ENCODE assay signal across 11 cellular contexts in genomic region chr17:43536236-43537088, GRCh38. TPM values are rescaled to one million over a fixed set of nuclear protein-coding genes. Genes with fewer than 3 reads are reported as not detected.
DNase-seq lines count a peak whose midpoint lies in the region; ATAC-seq, FAIRE-seq and TF ChIP-seq lines count a peak whose summit lies in the region.
"Had no signal": no experiment of that assay in that cellular context is flagged by ENCODE, and none has a peak within 500 bp of the region (broad histone marks: within the 10 kb centered on the region; RNA-seq: fewer than 3 reads in every experiment).

No MANE protein-coding gene starts in this region.

- H3K36me3 Mint-ChIP-seq in MCF 10A (ENCODE audit: insufficient read depth, unreplicated experiment): peaks cover 5% of the 10 kb centered on the region
- H3K36me3 Mint-ChIP-seq: CD14-positive monocyte had no signal

- no peaks in the 10 kb centered on the region for H4K20me1 ChIP-seq in fibroblast of lung (ENCODE audit: control insufficient read depth, extremely low read depth, insufficient read depth, low read length)

- H3K9me3 ChIP-seq in breast epithelium (no peaks in the 10 kb centered on the region), fibroblast of lung (ENCODE audit: control insufficient read depth, insufficient read depth, low read depth, low read length) (no peaks in the 10 kb centered on the region), esophagus muscularis mucosa (no peaks in the 10 kb centered on the region)

- CTCF ChIA-PET in MCF 10A (lab: Yijun Ruan, JAX): interaction anchor here (0.6 to 1.9 kb wide), 5 partner anchors 10 to 242 kb away, joined by 3 to 5 read pairs (median 4); partner anchors contain the start of gene DUSP3

- H3K27me3 ChIP-seq in breast epithelium: no peaks in the 10 kb centered on the region
- H3K27me3 ChIP-seq in fibroblast of lung (ENCODE audit: control insufficient read depth, insufficient read depth, low read length): no peaks in the 10 kb centered on the region
- H3K27me3 ChIP-seq in esophagus muscularis mucosa: no peaks in the 10 kb centered on the region

- no peak for ATAC-seq in GM21737 (IDR thresholded peaks at IDR 0.05; ENCODE audit: unreplicated experiment)

- TF ChIP-seq EP300 in esophagus muscularis mucosa (IDR thresholded peaks at IDR 0.05): no peak

- no peak for FAIRE-seq in urothelium cell line (lab: Jason Lieb, UNC)

- H3K4me1 ChIP-seq in breast epithelium: no peaks in the 10 kb centered on the region
- H3K4me1 ChIP-seq in fibroblast of lung (ENCODE audit: control insufficient read depth, extremely low read depth, insufficient read depth, low read length): peaks cover 13% of the 10 kb centered on the region
- H3K4me1 ChIP-seq in esophagus muscularis mucosa: peaks cover 4 to 8% (median 6%) of the 10 kb centered on the region in 4 donors

- peak overlapping the region; percentile 52 for H3K27ac Mint-ChIP-seq in MCF 10A (ENCODE audit: low read depth, unreplicated experiment)
- H3K27ac Mint-ChIP-seq: activated CD4-positive, alpha-beta memory T cell treated with anti-CD3 and anti-CD28 coated beads, Interleukin-2, amount 10 ng/mL, durations not matched to agents 7 days and 5 days had no signal

- H3K36me3 ChIP-seq in breast epithelium: no peaks in the 10 kb centered on the region
- H3K36me3 ChIP-seq in fibroblast of lung (ENCODE audit: control insufficient read depth, insufficient read depth, low read length): no peaks in the 10 kb centered on the region
- H3K36me3 ChIP-seq in esophagus muscularis mucosa: peaks cover 0 to 8% (median 0%) of the 10 kb centered on the region in 4 donors

- peak overlapping the region; percentile 32 for H3K4me2 ChIP-seq in fibroblast of lung (ENCODE audit: extremely low read depth, insufficient read depth, low read length)

- peak overlapping the region; percentile 8 for H3K4me3 Mint-ChIP-seq in MCF 10A (ENCODE audit: unreplicated experiment)
- H3K4me3 Mint-ChIP-seq: activated CD4-positive, alpha-beta memory T cell treated with anti-CD3 and anti-CD28 coated beads, Interleukin-2, amount 10 ng/mL, durations not matched to agents 7 days and 5 days; CD14-positive monocyte had no signal

- DNase-seq in MCF 10A (ENCODE audit: unreplicated experiment): peak; percentile 65
- no peak for DNase-seq in breast epithelium (ENCODE audit: low spot score in 2 of 2)
- peak; percentile 73 for DNase-seq in RPMI7951 (ENCODE audit: low read depth)
- peak; percentile 46 to 70 for DNase-seq in fibroblast of lung (ENCODE audit: low read depth in 2 of 2)
- DNase-seq in urothelium cell line (ENCODE audit: low spot score): peak; percentile 78
- DNase-seq in G401 (ENCODE audit: low spot score): no peak
- DNase-seq in esophagus muscularis mucosa (ENCODE audit: extremely low spot score): no peak
- DNase-seq: activated CD4-positive, alpha-beta memory T cell treated with anti-CD3 and anti-CD28 coated beads, Interleukin-2, amount 10 ng/mL, durations not matched to agents 7 days and 5 days; RPMI8226 had no signal

- no peak overlapping the region for H3K4me3 ChIP-seq in breast epithelium
- no peak overlapping the region for H3K4me3 ChIP-seq in fibroblast of lung (replicated peaks in 1 of 4; ENCODE audit: control extremely low read depth in 1 of 4, insufficient read depth in 1 of 4, low read depth in 3 of 4, low read length in 4 of 4)
- H3K4me3 ChIP-seq in esophagus muscularis mucosa: no peak overlapping the region

- intact Hi-C loops in MCF 10A (cut with micrococcal nuclease): no loop called here
- intact Hi-C loops in breast epithelium (cut with DNase I; ENCODE audit: low total_unique reads): no loop called here
- intact Hi-C loops in esophagus muscularis mucosa (cut with DNase I): no loop called here

- H3K9me3 Mint-ChIP-seq in MCF 10A (ENCODE audit: unreplicated experiment): no peaks in the 10 kb centered on the region
- H3K9me3 Mint-ChIP-seq: activated CD4-positive, alpha-beta memory T cell treated with anti-CD3 and anti-CD28 coated beads, Interleukin-2, amount 10 ng/mL, durations not matched to agents 7 days and 5 days; CD14-positive monocyte had no signal

- TF ChIP-seq CTCF in MCF 10A (IDR thresholded peaks at IDR 0.05; ENCODE audit: unreplicated experiment) (no peak), breast epithelium (IDR thresholded peaks at IDR 0.05) (no peak), fibroblast of lung (conservative IDR thresholded peaks at IDR 0.05 in 1 of 2, IDR thresholded peaks at IDR 0.05 in 1 of 2; ENCODE audit: low read depth in 1 of 2, low read length in 2 of 2) (no peak), esophagus muscularis mucosa (IDR thresholded peaks at IDR 0.05) (no peak)

- H3K27me3 Mint-ChIP-seq in MCF 10A (ENCODE audit: insufficient read depth, unreplicated experiment): no peaks in the 10 kb centered on the region
- H3K27me3 Mint-ChIP-seq: activated CD4-positive, alpha-beta memory T cell treated with anti-CD3 and anti-CD28 coated beads, Interleukin-2, amount 10 ng/mL, durations not matched to agents 7 days and 5 days had no signal

- TF ChIP-seq POLR2A in breast epithelium (IDR thresholded peaks at IDR 0.05): no peak
- no peak for TF ChIP-seq POLR2A in esophagus muscularis mucosa (IDR thresholded peaks at IDR 0.05; ENCODE audit: low read depth)

- H3K4me1 Mint-ChIP-seq in MCF 10A (ENCODE audit: insufficient read depth, unreplicated experiment): peaks cover 15% of the 10 kb centered on the region

- in situ Hi-C loops in G401 (cut with HindIII; ENCODE audit: low sequenced_read_pairs): no loop called here

- no peak overlapping the region for H3K9ac ChIP-seq in fibroblast of lung (ENCODE audit: insufficient read depth, low read length)

- H3K27ac ChIP-seq in breast epithelium (no peak overlapping the region), fibroblast of lung (ENCODE audit: insufficient read depth, low read length) (peak overlapping the region; percentile 59), esophagus muscularis mucosa (replicated peaks in 1 of 4) (no peak overlapping the region)

- TSS peak; percentile 76 for BruUV-seq in MCF 10A (replicated peaks; lab: Mats Ljungman, UMichigan)

- POLR2A ChIA-PET in MCF 10A (lab: Yijun Ruan, JAX): interaction anchor here (1.0 to 1.3 kb wide), 4 partner anchors 8 to 168 kb away, joined by 3 to 5 read pairs (median 3); no protein-coding TSS in a partner anchor

- WGBS in esophagus muscularis mucosa: 73% methylated on average over 7 of the region's 7 CpGs

- peak overlapping the region; percentile 20 for H2AFZ ChIP-seq in fibroblast of lung (ENCODE audit: low read length)

- H3K79me2 ChIP-seq in fibroblast of lung (ENCODE audit: control insufficient read depth, insufficient read depth, low read length): no peaks in the 10 kb centered on the region

RNA-seq across cellular contexts. Expression of gene ETV4, which starts 9.7 kb away (rescaled TPM):
- total RNA-seq in MCF 10A (2022) (23.5 and 31.6 TPM in 2 replicates), breast epithelium (1 to 10 TPM in 2 of 3 donors, not detected in 1; 2.0 to 2.9 TPM), fibroblast of lung (0.33 and 0.51 TPM in 2 replicates), esophagus muscularis mucosa (1 to 10 TPM in 1 of 4 donors, under 1 TPM in 2, not detected in 1; 0.19 to 1.3 (median 0.83) TPM)
- total RNA-seq in RPMI7951 (2014; rRNA removed; shearing (Covaris generic)): 44.2 and 46.9 TPM in 2 replicates
- polyA plus RNA-seq in fibroblast of lung: 1.8 and 4.1 TPM in 2 replicates
- polyA plus RNA-seq in fibroblast of lung (2012): 2.4 and 7.6 TPM in 2 replicates
- polyA minus RNA-seq in fibroblast of lung (ENCODE audit: low replicate concordance): 6.4 and 8.2 TPM in 2 replicates
- total RNA-seq in G401 (2014; rRNA removed; shearing (Covaris generic)): 30.9 and 31.5 TPM in 2 replicates
- polyA plus RNA-seq: CD14-positive monocyte had no signal

RNA-seq across cellular contexts. Expression of gene DHX8, which starts 52.7 kb away (rescaled TPM):
- total RNA-seq in MCF 10A (2022) (56.9 and 62.1 TPM in 2 replicates), breast epithelium (10 to 100 TPM; 32.5 to 44.1 (median 42.0) TPM), fibroblast of lung (37.0 and 42.3 TPM in 2 replicates), esophagus muscularis mucosa (10 to 100 TPM; 31.7 to 35.1 (median 33.4) TPM)
- 27.4 and 36.4 TPM in 2 replicates for total RNA-seq in RPMI7951 (2014; rRNA removed; shearing (Covaris generic))
- polyA plus RNA-seq in fibroblast of lung: 31.2 and 41.9 TPM in 2 replicates
- 27.3 and 34.8 TPM in 2 replicates for polyA plus RNA-seq in fibroblast of lung (2012)
- polyA minus RNA-seq in fibroblast of lung (ENCODE audit: low replicate concordance): 45.9 and 46.8 TPM in 2 replicates
- total RNA-seq in G401 (2014; rRNA removed; shearing (Covaris generic)): 25.9 and 43.7 TPM in 2 replicates

Comparison
In these comparisons a context has a peak if more than half of its experiments do, and no peak if none do; other contexts are left out.
1. DNase-seq: peak in MCF 10A (single experiment), RPMI7951 (single experiment), fibroblast of lung (2 of 2) and urothelium cell line (single experiment); none in breast epithelium (0 of 2), G401 (single experiment) and esophagus muscularis mucosa (single experiment).